Comparison of ENCODE assay signal across 9 cellular contexts in genomic region chr13:33639640-33640080, GRCh38.
DNase-seq lines count a peak whose midpoint lies in the region; ATAC-seq and TF ChIP-seq lines count a peak whose summit lies in the region.
"Had no signal": no experiment of that assay in that cellular context is flagged by ENCODE, and none has a peak within 500 bp of the region (broad histone marks: within the 10 kb centered on the region; RNA-seq: fewer than 3 reads in every experiment).

No MANE protein-coding gene starts in this region.

- H3K36me3 ChIP-seq in heart right ventricle (no peaks in the 10 kb centered on the region), mammary epithelial cell (ENCODE audit: insufficient read depth, low read length) (no peaks in the 10 kb centered on the region), transverse colon (no peaks in the 10 kb centered on the region), endodermal cell (ENCODE audit: control insufficient read depth, insufficient read depth, low read length) (no peaks in the 10 kb centered on the region)
- H3K36me3 ChIP-seq: BLaER1 had no signal

- TF ChIP-seq POLR2A in transverse colon (IDR thresholded peaks at IDR 0.05) = no peak

- TF ChIP-seq EP300 in transverse colon (IDR thresholded peaks at IDR 0.05; ENCODE audit: low read depth) = no peak

- ATAC-seq in heart right ventricle (no peak), left ventricle myocardium superior (no peak), HG03520 (IDR thresholded peaks at IDR 0.05; ENCODE audit: unreplicated experiment) (peak; percentile 65)

- H3K4me3 ChIP-seq in heart right ventricle = no peak overlapping the region
- no peak overlapping the region for H3K4me3 ChIP-seq in mammary epithelial cell (replicated peaks in 1 of 3; ENCODE audit: insufficient read depth in 1 of 3, low read depth in 2 of 3, low read length in 3 of 3)
- no peak overlapping the region for H3K4me3 ChIP-seq in transverse colon
- no peak overlapping the region for H3K4me3 ChIP-seq in endodermal cell (ENCODE audit: low read length)
- H3K4me3 ChIP-seq: BLaER1 had no signal

- peaks cover 80% of the 10 kb centered on the region for H3K4me1 Mint-ChIP-seq in endodermal cell
- H3K4me1 Mint-ChIP-seq in type B pancreatic cell (ENCODE audit: unreplicated experiment) = peaks cover 20% of the 10 kb centered on the region

- BruUV-seq in mammary epithelial cell (replicated peaks; lab: Mats Ljungman, UMichigan) = no TSS peak

- 95 to 96% methylated on average over 4 of the region's 4 CpGs for WGBS in heart right ventricle, 2 donors
- 88% methylated on average over 4 of the region's 4 CpGs for WGBS in mammary epithelial cell (ENCODE audit: low coverage, missing lambda C conversion rate)
- 69 to 79% methylated on average over 4 of the region's 4 CpGs for WGBS in transverse colon (ENCODE audit: low coverage in 1 of 2), 2 donors
- 99 to 100% methylated on average over 1 to 4 of the region's 4 CpGs for WGBS in endodermal cell (ENCODE audit: insufficient coverage in 1 of 2, insufficient read length in 1 of 2), 2 experiments

- TF ChIP-seq CTCF in heart right ventricle (IDR thresholded peaks at IDR 0.05) (no peak), mammary epithelial cell (conservative IDR thresholded peaks at IDR 0.05 in 1 of 2, IDR thresholded peaks at IDR 0.05 in 1 of 2; ENCODE audit: extremely low read depth in 1 of 2, insufficient read depth in 1 of 2, low read depth in 1 of 2, low read length in 2 of 2) (no peak), transverse colon (IDR thresholded peaks at IDR 0.05) (no peak), endodermal cell (conservative IDR thresholded peaks at IDR 0.05) (no peak), type B pancreatic cell (conservative IDR thresholded peaks at IDR 0.05) (no peak)

- peaks cover 5% of the 10 kb centered on the region for H3K27me3 Mint-ChIP-seq in endodermal cell (ENCODE audit: insufficient read depth)
- no peaks in the 10 kb centered on the region for H3K27me3 Mint-ChIP-seq in type B pancreatic cell

- no peaks in the 10 kb centered on the region for H3K36me3 Mint-ChIP-seq in endodermal cell (ENCODE audit: low read depth)
- H3K36me3 Mint-ChIP-seq in type B pancreatic cell = no peaks in the 10 kb centered on the region

- H3K4me3 Mint-ChIP-seq in endodermal cell (no peak overlapping the region), type B pancreatic cell (no peak overlapping the region)

- in situ Hi-C loops in mammary epithelial cell (cut with MboI; ENCODE audit: low sequenced_read_pairs in 2 of 2) (no loop called here), transverse colon (cut with MboI; ENCODE audit: low pct_ligation_motif_present in 1 of 4, low pct_unique_long_range_greater_than_20kb in 1 of 4, low sequenced_read_pairs in 3 of 4) (no loop called here)

- H3K9ac ChIP-seq in mammary epithelial cell (ENCODE audit: insufficient read depth, low read length) (no peak overlapping the region), endodermal cell (ENCODE audit: extremely low read depth, low read length, poor library complexity, severe bottlenecking) (no peak overlapping the region)
- H3K9ac ChIP-seq: BLaER1 had no signal

- H4K20me1 ChIP-seq in mammary epithelial cell (ENCODE audit: insufficient read depth, low read length) = no peaks in the 10 kb centered on the region
- H4K20me1 ChIP-seq: BLaER1 had no signal

- H3K4me1 ChIP-seq in heart right ventricle = peaks cover 5 to 53% (median 36%) of the 10 kb centered on the region in 9 donors
- H3K4me1 ChIP-seq in mammary epithelial cell (ENCODE audit: insufficient read depth, low read length) = peaks cover 58% of the 10 kb centered on the region
- peaks cover 0 to 13% (median 5%) of the 10 kb centered on the region in 4 donors for H3K4me1 ChIP-seq in transverse colon
- peaks cover 19% of the 10 kb centered on the region for H3K4me1 ChIP-seq in endodermal cell (ENCODE audit: control insufficient read depth, insufficient read depth, low read length)

- H3K27ac ChIP-seq in heart right ventricle (peak overlapping the region in 6 of 10 donors; percentile 11 to 64 (median 32)), mammary epithelial cell (ENCODE audit: insufficient read depth, low read depth, low read length) (no peak overlapping the region), transverse colon (peak overlapping the region in 3 of 4 donors; percentile 9 to 26 (median 25)), endodermal cell (ENCODE audit: low read depth, low read length) (no peak overlapping the region)
- H3K27ac ChIP-seq: BLaER1 had no signal

- intact Hi-C loops in heart right ventricle (cut with DNase I) (loop anchor here in 1 of 10 donors (5.0 kb wide), 1 partner anchor 38 kb away; no protein-coding TSS in a partner anchor), left ventricle myocardium superior (cut with micrococcal nuclease) (no loop called here), mammary epithelial cell (cut with micrococcal nuclease) (loop anchor here (5.0 kb wide), 1 partner anchor 812 kb away; no protein-coding TSS in a partner anchor), transverse colon (cut with DNase I; ENCODE audit: low total_unique reads) (no loop called here)

- H3K27ac Mint-ChIP-seq in endodermal cell (no peak overlapping the region), type B pancreatic cell (no peak overlapping the region)

- H3K9me3 ChIP-seq in heart right ventricle (no peaks in the 10 kb centered on the region), mammary epithelial cell (replicated peaks; ENCODE audit: insufficient read depth, low read length) (no peaks in the 10 kb centered on the region), transverse colon (no peaks in the 10 kb centered on the region), endodermal cell (ENCODE audit: control insufficient read depth, low read length) (no peaks in the 10 kb centered on the region)
- H3K9me3 ChIP-seq: BLaER1 had no signal

- H3K27me3 ChIP-seq in heart right ventricle (no peaks in the 10 kb centered on the region), mammary epithelial cell (ENCODE audit: insufficient read depth, low read length) (no peaks in the 10 kb centered on the region), transverse colon (no peaks in the 10 kb centered on the region), endodermal cell (ENCODE audit: control insufficient read depth, insufficient read depth, low read length, poor library complexity, severe bottlenecking) (peaks cover 11% of the 10 kb centered on the region)
- H3K27me3 ChIP-seq: BLaER1 had no signal

- H3K4me2 ChIP-seq in mammary epithelial cell (ENCODE audit: insufficient read depth, low read depth, low read length) = no peak overlapping the region
- H3K4me2 ChIP-seq: BLaER1 had no signal

- no peaks in the 10 kb centered on the region for H3K79me2 ChIP-seq in mammary epithelial cell (ENCODE audit: insufficient read depth, low read length)

- CTCF ChIA-PET in mammary epithelial cell (lab: Charles Lee; ENCODE audit: low non-redundant PET) = no interaction called here

- no peak for DNase-seq in heart right ventricle
- DNase-seq in left ventricle myocardium superior = no peak
- DNase-seq in mammary epithelial cell = peak; percentile 69
- DNase-seq in transverse colon = no peak
- no peak for DNase-seq in endodermal cell
- DNase-seq in type B pancreatic cell (ENCODE audit: extremely low spot score, unreplicated experiment) = no peak
- no peak for DNase-seq in CD1c-positive myeloid dendritic cell (ENCODE audit: extremely low spot score)

- H3K9me3 Mint-ChIP-seq in endodermal cell = no peaks in the 10 kb centered on the region
- H3K9me3 Mint-ChIP-seq in type B pancreatic cell = no peaks in the 10 kb centered on the region

- dilution Hi-C loops in mammary epithelial cell (cut with HindIII; ENCODE audit: low sequenced_read_pairs) = no loop called here

- H2AFZ ChIP-seq in mammary epithelial cell (ENCODE audit: low read depth, low read length) = no peak overlapping the region

Comparison
In these comparisons a context has a peak if more than half of its experiments do, and no peak if none do; other contexts are left out.
1. H3K27ac ChIP-seq: peak in heart right ventricle (6 of 10) and transverse colon (3 of 4); none in mammary epithelial cell (single experiment) and endodermal cell (single experiment).